1 cellular context compared by ENCODE assay signal in genomic region chr2:24491626-24492282, GRCh38.
TF ChIP-seq lines count a peak whose summit lies in the region.

No MANE protein-coding gene starts in this region.

TF ChIP-seq in K562, 482 proteins besides CTCF, POLR2A, EP300 and RAD21 (continued from another document):
- TF ChIP-seq ZNF561 (CRISPR knock-in tag; conservative IDR thresholded peaks at IDR 0.05) (no peak), BHLHE40 (IDR thresholded peaks at IDR 0.05; ENCODE audit: low read length) (peak; percentile 27; the same call in 1 of the 2 replicates), RFX7 (CRISPR knock-in tag; IDR thresholded peaks at IDR 0.05) (no peak), KLF13 (tag; IDR thresholded peaks at IDR 0.05; ENCODE audit: borderline replicate concordance, low read depth) (peak; percentile 88; the same call in 1 of the 2 replicates), BACH1 (tag; IDR thresholded peaks at IDR 0.05) (no peak), SIN3B (IDR thresholded peaks at IDR 0.05; ENCODE audit: low read depth) (no peak; the same call in 1 of the 2 replicates), HOMEZ (CRISPR knock-in tag; IDR thresholded peaks at IDR 0.05) (no peak), CREM (IDR thresholded peaks at IDR 0.05; ENCODE audit: low read depth) (0 out of 2 replicates have a peak, but pooled peaks have one; percentile 5), YY1 (IDR thresholded peaks at IDR 0.05; ENCODE audit: borderline replicate concordance in 1 of 3, control insufficient read depth in 1 of 3, extremely low read depth in 1 of 3, insufficient read depth in 3 of 3, insufficient read length in 1 of 3, insufficient replicate concordance in 2 of 3, low read depth in 1 of 3, low read length in 2 of 3) (no peak), STAG1 (CRISPR knock-in tag; IDR thresholded peaks at IDR 0.05; ENCODE audit: borderline replicate concordance) (no peak)
- TF ChIP-seq, protein P1, sequence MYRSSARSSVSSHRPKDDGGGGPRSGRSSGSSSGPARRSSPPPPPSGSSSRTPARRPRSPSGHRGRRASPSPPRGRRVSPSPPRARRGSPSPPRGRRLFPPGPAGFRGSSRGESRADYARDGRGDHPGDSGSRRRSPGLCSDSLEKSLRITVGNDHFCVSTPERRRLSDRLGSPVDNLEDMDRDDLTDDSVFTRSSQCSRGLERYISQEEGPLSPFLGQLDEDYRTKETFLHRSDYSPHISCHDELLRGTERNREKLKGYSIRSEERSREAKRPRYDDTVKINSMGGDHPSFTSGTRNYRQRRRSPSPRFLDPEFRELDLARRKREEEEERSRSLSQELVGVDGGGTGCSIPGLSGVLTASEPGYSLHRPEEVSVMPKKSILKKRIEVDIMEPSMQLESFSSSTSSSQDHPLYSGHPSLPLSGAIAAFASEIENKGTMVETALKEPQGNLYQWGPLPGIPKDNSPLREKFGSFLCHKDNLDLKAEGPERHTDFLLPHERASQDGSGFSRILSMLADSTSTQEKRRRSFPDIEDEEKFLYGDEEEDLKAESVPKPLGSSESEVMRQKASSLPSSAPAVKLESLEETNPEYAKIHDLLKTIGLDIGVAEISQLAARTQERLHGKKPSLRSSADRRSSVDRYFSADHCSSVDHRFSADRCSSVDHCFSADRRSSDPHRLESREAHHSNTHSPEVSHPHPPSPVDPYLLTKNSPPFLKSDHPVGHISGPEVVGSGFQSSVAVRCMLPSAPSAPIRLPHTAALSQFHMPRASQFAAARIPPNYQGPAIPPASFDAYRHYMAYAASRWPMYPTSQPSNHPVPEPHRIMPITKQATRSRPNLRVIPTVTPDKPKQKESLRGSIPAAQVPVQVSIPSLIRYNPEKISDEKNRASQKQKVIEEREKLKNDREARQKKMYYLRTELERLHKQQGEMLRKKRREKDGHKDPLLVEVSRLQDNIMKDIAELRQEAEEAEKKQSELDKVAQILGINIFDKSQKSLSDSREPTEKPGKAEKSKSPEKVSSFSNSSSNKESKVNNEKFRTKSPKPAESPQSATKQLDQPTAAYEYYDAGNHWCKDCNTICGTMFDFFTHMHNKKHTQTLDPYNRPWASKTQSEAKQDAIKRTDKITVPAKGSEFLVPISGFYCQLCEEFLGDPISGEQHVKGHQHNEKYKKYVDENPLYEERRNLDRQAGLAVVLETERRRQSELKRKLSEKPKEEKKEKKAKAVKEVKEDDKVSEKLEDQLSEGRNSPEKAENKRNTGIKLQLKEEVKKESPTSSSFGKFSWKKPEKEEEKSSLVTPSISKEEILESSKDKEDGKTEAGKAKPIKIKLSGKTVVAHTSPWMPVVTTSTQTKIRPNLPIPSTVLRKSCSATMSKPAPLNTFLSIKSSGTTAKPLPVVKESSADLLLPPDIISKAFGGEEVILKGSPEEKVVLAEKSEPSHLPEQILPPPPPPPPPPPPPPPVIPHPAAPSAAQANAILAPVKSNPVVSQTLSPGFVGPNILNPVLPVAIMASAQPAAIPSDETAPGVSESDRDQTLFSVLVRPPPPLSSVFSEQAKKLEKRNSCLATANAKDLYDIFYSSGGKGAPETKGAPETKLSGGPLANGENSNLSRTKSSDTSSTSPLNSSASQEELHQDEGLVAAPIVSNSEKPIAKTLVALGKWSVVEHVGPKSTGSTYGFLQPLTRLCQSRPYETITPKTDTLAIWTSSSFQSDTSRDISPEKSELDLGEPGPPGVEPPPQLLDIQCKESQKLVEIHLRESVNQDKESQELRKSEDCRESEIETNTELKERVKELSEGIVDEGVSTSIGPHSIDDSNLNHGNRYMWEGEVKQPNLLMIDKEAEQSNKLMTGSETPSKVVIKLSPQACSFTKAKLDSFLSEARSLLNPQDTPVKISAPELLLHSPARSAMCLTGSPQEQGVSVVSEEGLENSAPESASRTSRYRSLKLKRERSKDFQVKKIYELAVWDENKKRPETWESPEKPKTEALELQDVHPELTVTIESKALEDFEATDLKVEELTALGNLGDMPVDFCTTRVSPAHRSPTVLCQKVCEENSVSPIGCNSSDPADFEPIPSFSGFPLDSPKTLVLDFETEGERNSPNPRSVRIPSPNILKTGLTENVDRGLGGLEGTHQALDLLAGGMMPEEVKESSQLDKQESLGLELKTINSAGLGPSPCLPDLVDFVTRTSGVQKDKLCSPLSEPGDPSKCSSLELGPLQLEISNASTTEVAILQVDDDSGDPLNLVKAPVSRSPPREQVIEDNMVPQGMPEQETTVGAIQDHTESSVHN (IDR thresholded peaks at IDR 0.05; ENCODE audit: borderline replicate concordance in 1 of 2, low read depth in 1 of 2), result no peak
- TF ChIP-seq, protein P2, sequence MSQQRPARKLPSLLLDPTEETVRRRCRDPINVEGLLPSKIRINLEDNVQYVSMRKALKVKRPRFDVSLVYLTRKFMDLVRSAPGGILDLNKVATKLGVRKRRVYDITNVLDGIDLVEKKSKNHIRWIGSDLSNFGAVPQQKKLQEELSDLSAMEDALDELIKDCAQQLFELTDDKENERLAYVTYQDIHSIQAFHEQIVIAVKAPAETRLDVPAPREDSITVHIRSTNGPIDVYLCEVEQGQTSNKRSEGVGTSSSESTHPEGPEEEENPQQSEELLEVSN (IDR thresholded peaks at IDR 0.05; ENCODE audit: borderline replicate concordance in 1 of 2, extremely low read depth in 1 of 2, insufficient read depth in 1 of 2, insufficient read length in 1 of 2, low read depth in 1 of 2, low read length in 1 of 2, poor library complexity in 1 of 2, severe bottlenecking in 1 of 2), result peak in 1 of 2 experiments; percentile 23
TF ChIP-seq in K562: peak in this region for 40.
